Comparison of ENCODE assay signal across 26 cellular contexts in genomic region chr16:16940351-16940750, GRCh38.
DNase-seq lines count a peak whose midpoint lies in the region; ATAC-seq, FAIRE-seq and TF ChIP-seq lines count a peak whose summit lies in the region.
"Had no signal": no experiment of that assay in that cellular context is flagged by ENCODE, and none has a peak within 500 bp of the region (broad histone marks: within the 10 kb centered on the region; RNA-seq: fewer than 3 reads in every experiment).

No MANE protein-coding gene starts in this region.

- H3K9me3 ChIP-seq in HUES48 (ENCODE audit: control insufficient read depth, insufficient read depth, low read length): no peaks in the 10 kb centered on the region
- H3K9me3 ChIP-seq in H1 (ENCODE audit: insufficient read depth in 2 of 2, low read depth in 1 of 2, low read length in 1 of 2): no peaks in the 10 kb centered on the region
- H3K9me3 ChIP-seq in iPS-20b (ENCODE audit: insufficient read depth, low read depth, low read length): no peaks in the 10 kb centered on the region
- no peaks in the 10 kb centered on the region for H3K9me3 ChIP-seq in colonic mucosa
- H3K9me3 ChIP-seq in mesenchymal stem cell (ENCODE audit: control insufficient read depth, low read length): no peaks in the 10 kb centered on the region
- H3K9me3 ChIP-seq: A549; BLaER1 treated with 17β-estradiol and CSF1 and Interleukin-3, amounts not matched to agents 10 nM and 100 nM; SK-N-SH had no signal

- no peaks in the 10 kb centered on the region for H3K79me2 ChIP-seq in H1 (ENCODE audit: control insufficient read depth in 1 of 2, insufficient read depth in 2 of 2, low read length in 2 of 2)

- no peak overlapping the region for H3K56ac ChIP-seq in H1 (replicated peaks; ENCODE audit: insufficient read length, low read depth, low read length)

- no peak overlapping the region for H2BK5ac ChIP-seq in H1 (ENCODE audit: low read depth, low read length)
- no peak overlapping the region for H2BK5ac ChIP-seq in mesenchymal stem cell (ENCODE audit: low read depth, low read length, poor library complexity, severe bottlenecking)

- no peak for TF ChIP-seq EP300 in H1 (IDR thresholded peaks at IDR 0.05; ENCODE audit: borderline replicate concordance in 1 of 2, low read depth in 2 of 2, low read length in 2 of 2)

- no peak for TF ChIP-seq POLR2A in H1 (IDR thresholded peaks at IDR 0.05; ENCODE audit: control extremely low read depth in 1 of 2, low read depth in 2 of 2, low read length in 2 of 2)

- no peak overlapping the region for H3K14ac ChIP-seq in H1 (ENCODE audit: insufficient read length)
- no peak overlapping the region for H3K14ac ChIP-seq in mesenchymal stem cell (ENCODE audit: low read length in 2 of 2)

- no peaks in the 10 kb centered on the region for H3K79me1 ChIP-seq in H1 (ENCODE audit: low read depth, low read length)
- H3K79me1 ChIP-seq in mesenchymal stem cell (replicated peaks; ENCODE audit: low read length, poor library complexity, severe bottlenecking): no peaks in the 10 kb centered on the region

- H4K91ac ChIP-seq in H1 (replicated peaks; ENCODE audit: insufficient read length, low read length) (no peak overlapping the region), mesenchymal stem cell (ENCODE audit: low read length) (no peak overlapping the region)

- H4K8ac ChIP-seq in H1 (ENCODE audit: extremely low read depth, insufficient read depth, low read length) (no peak overlapping the region; the same call in 1 of the 2 replicates), mesenchymal stem cell (ENCODE audit: low read length) (no peak overlapping the region)

- no peak for DNase-seq in H1 (ENCODE audit: low read depth in 1 of 2, low spot score in 2 of 2)
- no peak for DNase-seq in HuH-7.5 (ENCODE audit: low spot score)
- DNase-seq in colonic mucosa: no peak
- DNase-seq in mesenchymal stem cell: no peak
- DNase-seq: AML-193; CD4-positive, alpha-beta memory T cell; COR-L47; GDM1; Kasumi-1; NCI-H1092 treated with DMSO at 0.1 percent for 48 hours; NCI-H1436 treated with DMSO at 0.1 percent for 48 hours; NCI-H187 treated with DMSO at 0.1 percent for 48 hours; NCI-H446; NCI-H524 treated with DMSO at 0.1 percent for 48 hours; NCI-H774; NK-92 treated with Interleukin-12 subunit alpha and Interleukin-12 subunit beta, amount 100 ng/mL, for 24 hours; PC-3; SK-N-SH; SW 1271 had no signal

- H3K4me3 ChIP-seq in HUES48 (ENCODE audit: low read depth, low read length) (peak overlapping the region; percentile 48), H1 (ENCODE audit: extremely low read depth in 1 of 4, insufficient read depth in 2 of 4, low read depth in 3 of 4, low read length in 4 of 4) (peak overlapping the region in 3 of 4 experiments; percentile 10 to 47 (median 26); a peak in 4 of 8 replicates), iPS-20b (ENCODE audit: low read length) (peak overlapping the region; percentile 58; the same call in 1 of the 2 replicates), colonic mucosa (no peak overlapping the region), mesenchymal stem cell (ENCODE audit: insufficient read depth in 1 of 2, low read depth in 1 of 2, low read length in 2 of 2) (no peak overlapping the region)
- H3K4me3 ChIP-seq: A549; BLaER1 treated with 17β-estradiol and CSF1 and Interleukin-3, amounts not matched to agents 10 nM and 100 nM; GM12878 had no signal

- H2BK12ac ChIP-seq in H1 (ENCODE audit: low read depth, low read length) (no peak overlapping the region), mesenchymal stem cell (ENCODE audit: low read length in 2 of 2) (no peak overlapping the region)

- H4K5ac ChIP-seq in H1 (ENCODE audit: insufficient read length, low read depth, low read length): peak overlapping the region; percentile 63

- TF ChIP-seq CTCF in H1 (IDR thresholded peaks at IDR 0.05; ENCODE audit: control extremely low read depth in 1 of 3, insufficient read depth in 1 of 3, low read depth in 1 of 3, low read length in 3 of 3) (no peak), colonic mucosa (IDR thresholded peaks at IDR 0.05) (no peak)

- intact Hi-C loops in colonic mucosa (cut with DNase I): no loop called here

- 26% methylated on average over 7 of the region's 7 CpGs; no CpG with 5 or more reads in 1 of the 2 experiments for WGBS in H1 (ENCODE audit: extremely low coverage in 1 of 2, insufficient coverage in 1 of 2, insufficient read length in 1 of 2, insufficient replicate concordance in 2 of 2, low coverage in 1 of 2, low lambda C conversion rate in 2 of 2, missing lambda C conversion rate in 1 of 2), 2 experiments
- 39% methylated on average over 7 of the region's 7 CpGs for WGBS in mesenchymal stem cell

- H2AFZ ChIP-seq in H1 (ENCODE audit: low read length) (peak overlapping the region; percentile 82), mesenchymal stem cell (ENCODE audit: low read depth, low read length) (no peak overlapping the region)

- POLR2A ChIA-PET in H1 (lab: Charles Lee; ENCODE audit: partially characterized antibody): no interaction called here

- H2BK120ac ChIP-seq in H1 (replicated peaks; ENCODE audit: low read depth, low read length) (peak overlapping the region; percentile 25), mesenchymal stem cell (ENCODE audit: low read depth, low read length) (no peak overlapping the region)

- H3K18ac ChIP-seq in H1 (ENCODE audit: extremely low read depth, low read length): no peak overlapping the region
- H3K18ac ChIP-seq in mesenchymal stem cell (ENCODE audit: low read depth in 1 of 2, low read length in 2 of 2): no peak overlapping the region

- H3K4me1 ChIP-seq in HUES48 (ENCODE audit: control insufficient read depth, insufficient read depth, low read length) (peaks cover 41% of the 10 kb centered on the region), H1 (replicated peaks in 1 of 4; ENCODE audit: control insufficient read depth in 3 of 4, insufficient read depth in 4 of 4, low read length in 3 of 4) (peaks cover 7 to 12% (median 9%) of the 10 kb centered on the region in 4 experiments; a peak in 5 of 7 replicates), iPS-20b (ENCODE audit: insufficient read depth, low read length) (peaks cover 22% of the 10 kb centered on the region), colonic mucosa (no peaks in the 10 kb centered on the region), mesenchymal stem cell (ENCODE audit: control insufficient read depth, insufficient read depth, low read depth, low read length) (no peaks in the 10 kb centered on the region)
- H3K4me1 ChIP-seq: A549; BLaER1 treated with 17β-estradiol and CSF1 and Interleukin-3, amounts not matched to agents 10 nM and 100 nM had no signal

- H2BK15ac ChIP-seq in H1 (ENCODE audit: low read length): no peak overlapping the region
- no peak overlapping the region for H2BK15ac ChIP-seq in mesenchymal stem cell (ENCODE audit: low read depth, poor library complexity, severe bottlenecking)

- peak overlapping the region; percentile 88 for H3K27ac ChIP-seq in HUES48 (ENCODE audit: low read depth, low read length)
- 0 out of 2 replicates have a peak overlapping the region, but pooled peaks have one; percentile 6 for H3K27ac ChIP-seq in H1 (ENCODE audit: low read depth, low read length)
- H3K27ac ChIP-seq in iPS-20b (ENCODE audit: low read length): peak overlapping the region; percentile 7
- H3K27ac ChIP-seq in colonic mucosa: no peak overlapping the region
- no peak overlapping the region for H3K27ac ChIP-seq in mesenchymal stem cell (ENCODE audit: low read length, poor library complexity, severe bottlenecking)
- H3K27ac ChIP-seq: A549; BLaER1 treated with 17β-estradiol and CSF1 and Interleukin-3, amounts not matched to agents 10 nM and 100 nM had no signal

- ATAC-seq in GM21576 (IDR thresholded peaks at IDR 0.05; ENCODE audit: unreplicated experiment): no peak
- ATAC-seq: A549, GM12878, PC-3 had no signal

- H3K4ac ChIP-seq in H1 (replicated peaks; ENCODE audit: insufficient read length, low read depth, low read length) (no peak overlapping the region), mesenchymal stem cell (ENCODE audit: low read depth in 1 of 2, low read length in 2 of 2) (no peak overlapping the region)

- no peak overlapping the region for H2BK20ac ChIP-seq in H1 (ENCODE audit: low read length)

- FAIRE-seq in H1 (lab: Jason Lieb, UNC): peak; percentile 36
- FAIRE-seq: A549, GM12878, H54 had no signal

- H3K4me2 ChIP-seq in H1 (ENCODE audit: insufficient read depth in 1 of 2, low read depth in 2 of 2, low read length in 2 of 2): peak overlapping the region; percentile 49 to 66
- no peak overlapping the region for H3K4me2 ChIP-seq in mesenchymal stem cell (ENCODE audit: low read length, poor library complexity, severe bottlenecking)
- H3K4me2 ChIP-seq: A549; BLaER1 treated with 17β-estradiol and CSF1 and Interleukin-3, amounts not matched to agents 10 nM and 100 nM; SK-N-SH had no signal

- H3K36me3 ChIP-seq in HUES48 (ENCODE audit: control insufficient read depth, insufficient read depth, low read length) (no peaks in the 10 kb centered on the region), H1 (ENCODE audit: control insufficient read depth in 2 of 4, insufficient read depth in 4 of 4, low read length in 3 of 4) (no peaks in the 10 kb centered on the region), iPS-20b (ENCODE audit: insufficient read depth, low read depth, low read length) (no peaks in the 10 kb centered on the region), colonic mucosa (no peaks in the 10 kb centered on the region), mesenchymal stem cell (ENCODE audit: control insufficient read depth in 1 of 2, insufficient read depth in 2 of 2, low read depth in 1 of 2, low read length in 2 of 2) (no peaks in the 10 kb centered on the region)
- H3K36me3 ChIP-seq: BLaER1 treated with 17β-estradiol and CSF1 and Interleukin-3, amounts not matched to agents 10 nM and 100 nM had no signal

- H3K23ac ChIP-seq in H1 (ENCODE audit: insufficient read length) (no peak overlapping the region), mesenchymal stem cell (ENCODE audit: low read length in 2 of 2) (no peak overlapping the region)

- no peaks in the 10 kb centered on the region for H4K20me1 ChIP-seq in H1 (replicated peaks in 1 of 2; ENCODE audit: control insufficient read depth in 1 of 2, insufficient read depth in 2 of 2, low read length in 2 of 2)
- H4K20me1 ChIP-seq: BLaER1 treated with 17β-estradiol and CSF1 and Interleukin-3, amounts not matched to agents 10 nM and 100 nM had no signal

- H3K9ac ChIP-seq in HUES48 (ENCODE audit: low read depth, low read length) (peak overlapping the region; percentile 52; the same call in 1 of the 2 replicates), H1 (replicated peaks in 1 of 4; ENCODE audit: extremely low read depth in 1 of 4, low read depth in 3 of 4, low read length in 3 of 4) (no peak overlapping the region), iPS-20b (ENCODE audit: low read depth, low read length) (peak overlapping the region; percentile 42; the same call in 1 of the 2 replicates), colonic mucosa (ENCODE audit: low read depth in 2 of 2, low read length in 2 of 2) (no peak overlapping the region), mesenchymal stem cell (ENCODE audit: low read length) (no peak overlapping the region)
- H3K9ac ChIP-seq: BLaER1 treated with 17β-estradiol and CSF1 and Interleukin-3, amounts not matched to agents 10 nM and 100 nM; SK-N-SH had no signal

- H2AK5ac ChIP-seq in H1 (ENCODE audit: low read depth, low read length) (no peak overlapping the region), mesenchymal stem cell (ENCODE audit: low read length, severe bottlenecking) (no peak overlapping the region)

- CTCF ChIA-PET in H1 (lab: Charles Lee; ENCODE audit: partially characterized antibody): no interaction called here

- TF ChIP-seq RAD21 in H1 (IDR thresholded peaks at IDR 0.05 in 1 of 2, conservative IDR thresholded peaks at IDR 0.05 in 1 of 2; ENCODE audit: low read depth in 2 of 2, low read length in 2 of 2): no peak

- H3K27me3 ChIP-seq in HUES48 (ENCODE audit: control insufficient read depth, insufficient read depth, low read length) (no peaks in the 10 kb centered on the region), H1 (replicated peaks in 1 of 4; ENCODE audit: control insufficient read depth in 3 of 4, extremely low read depth in 1 of 4, insufficient read depth in 3 of 4, low read length in 3 of 4) (no peaks in the 10 kb centered on the region; a peak in 1 of 7 replicates), iPS-20b (ENCODE audit: insufficient read depth, low read length) (no peaks in the 10 kb centered on the region), colonic mucosa (no peaks in the 10 kb centered on the region), mesenchymal stem cell (ENCODE audit: control insufficient read depth in 1 of 2, insufficient read depth in 1 of 2, low read length in 2 of 2) (no peaks in the 10 kb centered on the region)
- H3K27me3 ChIP-seq: BLaER1 treated with 17β-estradiol and CSF1 and Interleukin-3, amounts not matched to agents 10 nM and 100 nM had no signal

- H3K23me2 ChIP-seq in H1 (ENCODE audit: low read depth, low read length): no peaks in the 10 kb centered on the region

Comparison
In these comparisons a context has a peak if more than half of its experiments do, and no peak if none do; other contexts are left out.
1. H3K27ac ChIP-seq: peak in HUES48 (single experiment), H1 (single experiment) and iPS-20b (single experiment); none in colonic mucosa (single experiment) and mesenchymal stem cell (single experiment).
2. H3K4me3 ChIP-seq: peak in HUES48 (single experiment), H1 (3 of 4) and iPS-20b (single experiment); none in colonic mucosa (single experiment) and mesenchymal stem cell (0 of 2).
3. H3K9ac ChIP-seq: peak in HUES48 (single experiment) and iPS-20b (single experiment); none in H1 (0 of 4), colonic mucosa (0 of 2) and mesenchymal stem cell (single experiment).